9 cellular contexts compared by ENCODE assay signal in the genomic region with DNA sequence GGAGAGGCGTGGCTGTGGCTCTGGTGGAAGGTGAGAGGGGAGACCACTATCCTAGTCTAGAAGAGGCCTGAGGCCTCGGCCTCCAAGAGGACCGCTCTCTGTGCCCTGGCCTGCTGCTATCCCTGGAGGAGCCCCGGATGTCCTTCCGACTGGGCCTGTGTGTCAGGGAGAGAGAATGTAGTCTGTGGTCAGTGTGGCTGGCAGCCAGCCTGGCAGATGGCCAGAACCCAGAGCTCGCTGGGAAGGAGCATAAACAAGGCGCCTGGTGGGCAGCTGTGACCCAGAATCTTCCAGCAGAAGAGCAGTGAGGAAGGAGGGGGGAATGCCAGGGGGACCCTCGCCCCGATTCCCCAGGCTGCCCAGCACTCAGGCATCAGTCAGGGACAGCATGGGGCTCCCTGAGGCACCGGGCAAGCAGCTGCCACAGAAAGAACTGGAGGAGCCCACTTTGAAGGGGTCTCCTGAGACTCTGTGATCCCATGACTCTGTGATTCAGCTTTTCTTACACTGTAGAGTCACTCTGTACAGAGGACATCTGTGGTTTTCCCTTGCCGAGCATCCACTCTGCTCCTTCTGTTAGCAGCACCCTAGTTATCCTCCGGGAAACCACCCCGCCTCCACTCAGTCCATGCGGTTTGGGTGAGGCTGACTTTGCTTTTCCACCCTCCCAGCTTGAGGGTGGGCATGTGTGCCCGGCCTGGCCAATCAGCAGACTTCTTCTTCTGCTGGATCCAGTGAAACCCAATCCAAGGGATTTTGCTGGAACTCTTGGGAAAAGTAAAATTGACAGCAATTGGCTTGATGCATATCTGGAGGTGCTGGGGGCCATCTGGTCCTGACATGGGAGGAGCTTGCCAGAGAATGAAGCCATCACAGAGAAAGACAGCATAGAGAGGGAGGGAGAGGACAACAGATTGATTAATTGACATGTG. TPM values are rescaled to one million over a fixed set of nuclear protein-coding genes. Genes with fewer than 3 reads are reported as not detected.
DNase-seq lines count a peak whose midpoint lies in the region; ATAC-seq and TF ChIP-seq lines count a peak whose summit lies in the region.
"Had no signal": no experiment of that assay in that cellular context is flagged by ENCODE, and none has a peak within 500 bp of the region (broad histone marks: within the 10 kb centered on the region; RNA-seq: fewer than 3 reads in every experiment).

No MANE protein-coding gene starts in this region.

- no peaks in the 10 kb centered on the region for H3K9me3 Mint-ChIP-seq in activated CD4-positive, alpha-beta T cell treated with anti-CD3 and anti-CD28 coated beads, Interleukin-2, amount 10 ng/mL, durations not matched to agents 7 days and 5 days
- H3K9me3 Mint-ChIP-seq: activated naive CD8-positive, alpha-beta T cell treated with anti-CD3 and anti-CD28 coated beads, Interleukin-2, amount 10 ng/mL, durations not matched to agents 7 days and 5 days had no signal

- no peaks in the 10 kb centered on the region for H3K36me3 Mint-ChIP-seq in activated CD4-positive, alpha-beta T cell treated with anti-CD3 and anti-CD28 coated beads, Interleukin-2, amount 10 ng/mL, durations not matched to agents 7 days and 5 days (ENCODE audit: low read depth)
- H3K36me3 Mint-ChIP-seq: activated naive CD8-positive, alpha-beta T cell treated with anti-CD3 and anti-CD28 coated beads, Interleukin-2, amount 10 ng/mL, durations not matched to agents 7 days and 5 days had no signal

- H3K4me1 Mint-ChIP-seq in activated CD4-positive, alpha-beta T cell treated with anti-CD3 and anti-CD28 coated beads, Interleukin-2, amount 10 ng/mL, durations not matched to agents 7 days and 5 days = no peaks in the 10 kb centered on the region

- no peak overlapping the region for H3K27ac Mint-ChIP-seq in activated CD4-positive, alpha-beta T cell treated with anti-CD3 and anti-CD28 coated beads, Interleukin-2, amount 10 ng/mL, durations not matched to agents 7 days and 5 days
- H3K27ac Mint-ChIP-seq: activated naive CD8-positive, alpha-beta T cell treated with anti-CD3 and anti-CD28 coated beads, Interleukin-2, amount 10 ng/mL, durations not matched to agents 7 days and 5 days had no signal

- H3K4me3 Mint-ChIP-seq in activated CD4-positive, alpha-beta T cell treated with anti-CD3 and anti-CD28 coated beads, Interleukin-2, amount 10 ng/mL, durations not matched to agents 7 days and 5 days = no peak overlapping the region
- H3K4me3 Mint-ChIP-seq: activated naive CD8-positive, alpha-beta T cell treated with anti-CD3 and anti-CD28 coated beads, Interleukin-2, amount 10 ng/mL, durations not matched to agents 7 days and 5 days had no signal

- H3K27ac ChIP-seq in RWPE1 = peak overlapping the region; percentile 96

- ATAC-seq in HG03521 (IDR thresholded peaks at IDR 0.05; ENCODE audit: unreplicated experiment) = no peak

- POLR2A ChIA-PET in RWPE1 (lab: Yijun Ruan, JAX; ENCODE audit: low non-redundant PET) = interaction anchor here (0.5 to 1.0 kb wide), 6 partner anchors 9 to 194 kb away, joined by 3 to 8 read pairs (median 4); no protein-coding TSS in a partner anchor
- POLR2A ChIA-PET in activated CD4-positive, alpha-beta T cell treated with anti-CD3 and anti-CD28 coated beads, Interleukin-2, amount 10 ng/mL, durations not matched to agents 7 days and 5 days (lab: Charles Lee) = no interaction called here

- CTCF ChIA-PET in RWPE1 (lab: Yijun Ruan, JAX) = interaction anchor here (0.6 to 0.9 kb wide), 3 partner anchors 34 to 57 kb away, joined by 3 to 6 read pairs (median 4); a partner anchor contains a TSS
- CTCF ChIA-PET in activated CD4-positive, alpha-beta T cell treated with anti-CD3 and anti-CD28 coated beads, Interleukin-2, amount 10 ng/mL, durations not matched to agents 7 days and 5 days (lab: Charles Lee) = no interaction called here

- TF ChIP-seq CTCF in RWPE1 (conservative IDR thresholded peaks at IDR 0.05; ENCODE audit: low read depth) = no peak

- peaks cover 2% of the 10 kb centered on the region for H3K27me3 Mint-ChIP-seq in activated CD4-positive, alpha-beta T cell treated with anti-CD3 and anti-CD28 coated beads, Interleukin-2, amount 10 ng/mL, durations not matched to agents 7 days and 5 days

- DNase-seq in stimulated activated CD4-positive, alpha-beta T cell treated with anti-CD3 and anti-CD28 coated beads, Interleukin-2, amount 100 ng/mL, for 48 hours = peak; percentile 4 to 10
- DNase-seq in stimulated activated CD4-positive, alpha-beta T cell treated with anti-CD3 and anti-CD28 coated beads, Interleukin-4, amount 100 ng/mL, for 24 hours = no peak
- DNase-seq in RWPE1 (ENCODE audit: low spot score) = peak; percentile 99
- DNase-seq in epidermal melanocyte (ENCODE audit: insufficient read length, low spot score) = peak; percentile 95
- DNase-seq in lung microvascular endothelial cell (ENCODE audit: low read depth in 2 of 2) = peak; percentile 38 to 93
- DNase-seq in superior temporal gyrus (ENCODE audit: extremely low spot score) = peak; percentile 95
- DNase-seq in activated CD4-positive, alpha-beta T cell treated with anti-CD3 and anti-CD28 coated beads, Interleukin-2, amount 10 ng/mL, durations not matched to agents 7 days and 5 days = no peak
- DNase-seq: activated naive CD8-positive, alpha-beta T cell treated with anti-CD3 and anti-CD28 coated beads, Interleukin-2, amount 10 ng/mL, durations not matched to agents 7 days and 5 days had no signal

RNA-seq across cellular contexts. Expression of a gene that starts 46.2 kb away (rescaled TPM):
- total RNA-seq in lung microvascular endothelial cell = 7.2 and 13.7 TPM in 2 replicates
- 10 to 100 TPM; 26.9 to 27.0 TPM for total RNA-seq in activated CD4-positive, alpha-beta T cell treated with anti-CD3 and anti-CD28 coated beads, Interleukin-2, amount 10 ng/mL, durations not matched to agents 7 days and 5 days

Comparison
In these comparisons a context has a peak if more than half of its experiments do, and no peak if none do; other contexts are left out.
1. DNase-seq: peak in stimulated activated CD4-positive, alpha-beta T cell treated with anti-CD3 and anti-CD28 coated beads, Interleukin-2, amount 100 ng/mL, for 48 hours (2 of 2), RWPE1 (single experiment), epidermal melanocyte (single experiment), lung microvascular endothelial cell (2 of 2) and superior temporal gyrus (single experiment); none in stimulated activated CD4-positive, alpha-beta T cell treated with anti-CD3 and anti-CD28 coated beads, Interleukin-4, amount 100 ng/mL, for 24 hours (single experiment) and activated CD4-positive, alpha-beta T cell treated with anti-CD3 and anti-CD28 coated beads, Interleukin-2, amount 10 ng/mL, durations not matched to agents 7 days and 5 days (single experiment).